In the genomic region with DNA sequence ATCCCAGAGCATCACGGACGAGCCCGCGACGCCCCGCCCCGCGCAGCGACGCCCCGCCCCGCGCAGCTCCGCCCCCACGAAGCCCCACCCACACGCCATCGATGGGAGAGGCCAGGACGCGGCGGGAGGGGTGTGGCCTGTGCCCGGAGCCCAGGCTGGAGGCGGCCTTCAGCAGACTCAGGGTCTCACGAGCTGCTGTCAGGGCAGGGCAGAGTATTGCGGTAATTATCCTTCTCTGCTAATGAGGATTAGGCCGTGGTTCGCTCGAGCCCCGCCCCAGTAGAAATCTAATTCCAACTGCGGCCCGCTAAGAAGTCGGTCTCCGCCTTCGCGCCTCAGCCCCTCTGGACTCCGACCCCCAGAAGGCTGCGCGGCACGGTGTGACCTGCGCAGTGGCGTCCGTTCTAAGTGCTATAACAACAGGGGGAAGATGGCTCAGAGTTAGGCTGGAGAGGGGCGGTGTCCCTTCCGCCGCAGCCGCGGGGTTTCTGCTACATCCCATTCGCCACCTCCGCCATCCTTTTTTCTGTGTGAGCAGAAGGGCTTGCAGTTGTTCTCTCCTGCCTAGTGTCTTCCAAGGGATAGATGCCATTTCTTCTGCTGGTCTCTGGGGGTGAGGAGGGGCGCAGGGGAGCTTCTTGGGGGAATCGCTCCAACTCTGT, we compare ENCODE assay signal across 1 cellular context.
TF ChIP-seq lines count a peak whose summit lies in the region.

No MANE protein-coding gene starts in this region.

TF ChIP-seq in H1, 55 proteins besides CTCF, POLR2A, EP300 and RAD21:
- TF ChIP-seq MAFK (IDR thresholded peaks at IDR 0.05; ENCODE audit: low read depth, low read length) = no peak
- TF ChIP-seq CHD1 (IDR thresholded peaks at IDR 0.05; ENCODE audit: low read depth, low read length) = no peak
- TF ChIP-seq, protein P1, sequence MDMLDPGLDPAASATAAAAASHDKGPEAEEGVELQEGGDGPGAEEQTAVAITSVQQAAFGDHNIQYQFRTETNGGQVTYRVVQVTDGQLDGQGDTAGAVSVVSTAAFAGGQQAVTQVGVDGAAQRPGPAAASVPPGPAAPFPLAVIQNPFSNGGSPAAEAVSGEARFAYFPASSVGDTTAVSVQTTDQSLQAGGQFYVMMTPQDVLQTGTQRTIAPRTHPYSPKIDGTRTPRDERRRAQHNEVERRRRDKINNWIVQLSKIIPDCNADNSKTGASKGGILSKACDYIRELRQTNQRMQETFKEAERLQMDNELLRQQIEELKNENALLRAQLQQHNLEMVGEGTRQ (IDR thresholded peaks at IDR 0.05; ENCODE audit: low read length) = no peak
- no peak for TF ChIP-seq JUN (IDR thresholded peaks at IDR 0.05; ENCODE audit: low read depth, low read length)
- TF ChIP-seq SAP30 (IDR thresholded peaks at IDR 0.05; ENCODE audit: insufficient read depth, insufficient replicate concordance, low read length) = no peak
- TF ChIP-seq SRF (IDR thresholded peaks at IDR 0.05; ENCODE audit: low read depth, low read length) = no peak
- TF ChIP-seq CHD2 (IDR thresholded peaks at IDR 0.05; ENCODE audit: low read length) = no peak
- TF ChIP-seq EGR1 (IDR thresholded peaks at IDR 0.05; ENCODE audit: borderline replicate concordance, low read depth, low read length) = no peak; the same call in 1 of the 2 replicates
- no peak for TF ChIP-seq KDM5A (IDR thresholded peaks at IDR 0.05; ENCODE audit: low read length)
- no peak for TF ChIP-seq CBX5 (IDR thresholded peaks at IDR 0.05; ENCODE audit: low read depth, low read length)
- no peak for TF ChIP-seq TAF7 (optimal IDR thresholded peaks at IDR 0.05; ENCODE audit: borderline replicate concordance, low read depth, low read length)
- TF ChIP-seq FOSL1 (IDR thresholded peaks at IDR 0.05; ENCODE audit: insufficient read depth, low read depth, low read length) = no peak
- peak; percentile 81 for TF ChIP-seq TBP (IDR thresholded peaks at IDR 0.05; ENCODE audit: low read depth, low read length)
- no peak; a peak in 1 of 4 replicates for TF ChIP-seq HDAC2 (IDR thresholded peaks at IDR 0.05; ENCODE audit: borderline replicate concordance in 1 of 2, low read depth in 2 of 2, low read length in 2 of 2)
- TF ChIP-seq, protein P2, sequence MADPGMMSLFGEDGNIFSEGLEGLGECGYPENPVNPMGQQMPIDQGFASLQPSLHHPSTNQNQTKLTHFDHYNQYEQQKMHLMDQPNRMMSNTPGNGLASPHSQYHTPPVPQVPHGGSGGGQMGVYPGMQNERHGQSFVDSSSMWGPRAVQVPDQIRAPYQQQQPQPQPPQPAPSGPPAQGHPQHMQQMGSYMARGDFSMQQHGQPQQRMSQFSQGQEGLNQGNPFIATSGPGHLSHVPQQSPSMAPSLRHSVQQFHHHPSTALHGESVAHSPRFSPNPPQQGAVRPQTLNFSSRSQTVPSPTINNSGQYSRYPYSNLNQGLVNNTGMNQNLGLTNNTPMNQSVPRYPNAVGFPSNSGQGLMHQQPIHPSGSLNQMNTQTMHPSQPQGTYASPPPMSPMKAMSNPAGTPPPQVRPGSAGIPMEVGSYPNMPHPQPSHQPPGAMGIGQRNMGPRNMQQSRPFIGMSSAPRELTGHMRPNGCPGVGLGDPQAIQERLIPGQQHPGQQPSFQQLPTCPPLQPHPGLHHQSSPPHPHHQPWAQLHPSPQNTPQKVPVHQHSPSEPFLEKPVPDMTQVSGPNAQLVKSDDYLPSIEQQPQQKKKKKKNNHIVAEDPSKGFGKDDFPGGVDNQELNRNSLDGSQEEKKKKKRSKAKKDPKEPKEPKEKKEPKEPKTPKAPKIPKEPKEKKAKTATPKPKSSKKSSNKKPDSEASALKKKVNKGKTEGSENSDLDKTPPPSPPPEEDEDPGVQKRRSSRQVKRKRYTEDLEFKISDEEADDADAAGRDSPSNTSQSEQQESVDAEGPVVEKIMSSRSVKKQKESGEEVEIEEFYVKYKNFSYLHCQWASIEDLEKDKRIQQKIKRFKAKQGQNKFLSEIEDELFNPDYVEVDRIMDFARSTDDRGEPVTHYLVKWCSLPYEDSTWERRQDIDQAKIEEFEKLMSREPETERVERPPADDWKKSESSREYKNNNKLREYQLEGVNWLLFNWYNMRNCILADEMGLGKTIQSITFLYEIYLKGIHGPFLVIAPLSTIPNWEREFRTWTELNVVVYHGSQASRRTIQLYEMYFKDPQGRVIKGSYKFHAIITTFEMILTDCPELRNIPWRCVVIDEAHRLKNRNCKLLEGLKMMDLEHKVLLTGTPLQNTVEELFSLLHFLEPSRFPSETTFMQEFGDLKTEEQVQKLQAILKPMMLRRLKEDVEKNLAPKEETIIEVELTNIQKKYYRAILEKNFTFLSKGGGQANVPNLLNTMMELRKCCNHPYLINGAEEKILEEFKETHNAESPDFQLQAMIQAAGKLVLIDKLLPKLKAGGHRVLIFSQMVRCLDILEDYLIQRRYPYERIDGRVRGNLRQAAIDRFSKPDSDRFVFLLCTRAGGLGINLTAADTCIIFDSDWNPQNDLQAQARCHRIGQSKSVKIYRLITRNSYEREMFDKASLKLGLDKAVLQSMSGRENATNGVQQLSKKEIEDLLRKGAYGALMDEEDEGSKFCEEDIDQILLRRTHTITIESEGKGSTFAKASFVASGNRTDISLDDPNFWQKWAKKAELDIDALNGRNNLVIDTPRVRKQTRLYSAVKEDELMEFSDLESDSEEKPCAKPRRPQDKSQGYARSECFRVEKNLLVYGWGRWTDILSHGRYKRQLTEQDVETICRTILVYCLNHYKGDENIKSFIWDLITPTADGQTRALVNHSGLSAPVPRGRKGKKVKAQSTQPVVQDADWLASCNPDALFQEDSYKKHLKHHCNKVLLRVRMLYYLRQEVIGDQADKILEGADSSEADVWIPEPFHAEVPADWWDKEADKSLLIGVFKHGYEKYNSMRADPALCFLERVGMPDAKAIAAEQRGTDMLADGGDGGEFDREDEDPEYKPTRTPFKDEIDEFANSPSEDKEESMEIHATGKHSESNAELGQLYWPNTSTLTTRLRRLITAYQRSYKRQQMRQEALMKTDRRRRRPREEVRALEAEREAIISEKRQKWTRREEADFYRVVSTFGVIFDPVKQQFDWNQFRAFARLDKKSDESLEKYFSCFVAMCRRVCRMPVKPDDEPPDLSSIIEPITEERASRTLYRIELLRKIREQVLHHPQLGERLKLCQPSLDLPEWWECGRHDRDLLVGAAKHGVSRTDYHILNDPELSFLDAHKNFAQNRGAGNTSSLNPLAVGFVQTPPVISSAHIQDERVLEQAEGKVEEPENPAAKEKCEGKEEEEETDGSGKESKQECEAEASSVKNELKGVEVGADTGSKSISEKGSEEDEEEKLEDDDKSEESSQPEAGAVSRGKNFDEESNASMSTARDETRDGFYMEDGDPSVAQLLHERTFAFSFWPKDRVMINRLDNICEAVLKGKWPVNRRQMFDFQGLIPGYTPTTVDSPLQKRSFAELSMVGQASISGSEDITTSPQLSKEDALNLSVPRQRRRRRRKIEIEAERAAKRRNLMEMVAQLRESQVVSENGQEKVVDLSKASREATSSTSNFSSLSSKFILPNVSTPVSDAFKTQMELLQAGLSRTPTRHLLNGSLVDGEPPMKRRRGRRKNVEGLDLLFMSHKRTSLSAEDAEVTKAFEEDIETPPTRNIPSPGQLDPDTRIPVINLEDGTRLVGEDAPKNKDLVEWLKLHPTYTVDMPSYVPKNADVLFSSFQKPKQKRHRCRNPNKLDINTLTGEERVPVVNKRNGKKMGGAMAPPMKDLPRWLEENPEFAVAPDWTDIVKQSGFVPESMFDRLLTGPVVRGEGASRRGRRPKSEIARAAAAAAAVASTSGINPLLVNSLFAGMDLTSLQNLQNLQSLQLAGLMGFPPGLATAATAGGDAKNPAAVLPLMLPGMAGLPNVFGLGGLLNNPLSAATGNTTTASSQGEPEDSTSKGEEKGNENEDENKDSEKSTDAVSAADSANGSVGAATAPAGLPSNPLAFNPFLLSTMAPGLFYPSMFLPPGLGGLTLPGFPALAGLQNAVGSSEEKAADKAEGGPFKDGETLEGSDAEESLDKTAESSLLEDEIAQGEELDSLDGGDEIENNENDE (IDR thresholded peaks at IDR 0.05; ENCODE audit: insufficient replicate concordance, low read length) = no peak
- TF ChIP-seq EZH2 (IDR thresholded peaks at IDR 0.05; ENCODE audit: low read depth, low read length, severe bottlenecking) = no peak
- TF ChIP-seq ASH2L (IDR thresholded peaks at IDR 0.05; ENCODE audit: low read length) = peak; percentile 10
- no peak for TF ChIP-seq SP2 (IDR thresholded peaks at IDR 0.05; ENCODE audit: low read length)
- TF ChIP-seq GTF2F1 (IDR thresholded peaks at IDR 0.05; ENCODE audit: borderline replicate concordance, low read depth, low read length) = no peak
- no peak for TF ChIP-seq RNF2 (IDR thresholded peaks at IDR 0.05; ENCODE audit: borderline replicate concordance, low read depth, low read length, missing control alignments, poor library complexity, severe bottlenecking)
- TF ChIP-seq NRF1 (IDR thresholded peaks at IDR 0.05; ENCODE audit: low read depth, low read length) = peak; percentile 73
- TF ChIP-seq BACH1 (IDR thresholded peaks at IDR 0.05; ENCODE audit: low read length) = no peak
- no peak for TF ChIP-seq JUND (IDR thresholded peaks at IDR 0.05; ENCODE audit: low read length)
- TF ChIP-seq NANOG (IDR thresholded peaks at IDR 0.05; ENCODE audit: insufficient read depth, low read depth, low read length, poor library complexity, severe bottlenecking) = no peak
- peak; percentile 68 for TF ChIP-seq TAF1 (IDR thresholded peaks at IDR 0.05; ENCODE audit: low read depth, low read length)
- TF ChIP-seq, protein P3, sequence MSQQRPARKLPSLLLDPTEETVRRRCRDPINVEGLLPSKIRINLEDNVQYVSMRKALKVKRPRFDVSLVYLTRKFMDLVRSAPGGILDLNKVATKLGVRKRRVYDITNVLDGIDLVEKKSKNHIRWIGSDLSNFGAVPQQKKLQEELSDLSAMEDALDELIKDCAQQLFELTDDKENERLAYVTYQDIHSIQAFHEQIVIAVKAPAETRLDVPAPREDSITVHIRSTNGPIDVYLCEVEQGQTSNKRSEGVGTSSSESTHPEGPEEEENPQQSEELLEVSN (IDR thresholded peaks at IDR 0.05) = no peak
- TF ChIP-seq POLR2AphosphoS5 (IDR thresholded peaks at IDR 0.05; ENCODE audit: low read depth, low read length) = 0 out of 2 replicates have a peak, but pooled peaks have one; percentile 58
- TF ChIP-seq CEBPB (IDR thresholded peaks at IDR 0.05; ENCODE audit: low read depth, low read length) = no peak
- peak; percentile 53; the same call in 1 of the 2 replicates for TF ChIP-seq RBBP5 (IDR thresholded peaks at IDR 0.05; ENCODE audit: borderline replicate concordance, low read depth, low read length)
- TF ChIP-seq ZNF274 (IDR thresholded peaks at IDR 0.05; ENCODE audit: borderline replicate concordance, extremely low read depth, low read length) = no peak
- TF ChIP-seq CBX8 (IDR thresholded peaks at IDR 0.05; ENCODE audit: borderline replicate concordance, low read depth, low read length) = no peak
- TF ChIP-seq, protein P4, sequence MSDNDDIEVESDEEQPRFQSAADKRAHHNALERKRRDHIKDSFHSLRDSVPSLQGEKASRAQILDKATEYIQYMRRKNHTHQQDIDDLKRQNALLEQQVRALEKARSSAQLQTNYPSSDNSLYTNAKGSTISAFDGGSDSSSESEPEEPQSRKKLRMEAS (IDR thresholded peaks at IDR 0.05) = peak; percentile 20; the same call in 1 of the 2 replicates
- TF ChIP-seq, protein P5, sequence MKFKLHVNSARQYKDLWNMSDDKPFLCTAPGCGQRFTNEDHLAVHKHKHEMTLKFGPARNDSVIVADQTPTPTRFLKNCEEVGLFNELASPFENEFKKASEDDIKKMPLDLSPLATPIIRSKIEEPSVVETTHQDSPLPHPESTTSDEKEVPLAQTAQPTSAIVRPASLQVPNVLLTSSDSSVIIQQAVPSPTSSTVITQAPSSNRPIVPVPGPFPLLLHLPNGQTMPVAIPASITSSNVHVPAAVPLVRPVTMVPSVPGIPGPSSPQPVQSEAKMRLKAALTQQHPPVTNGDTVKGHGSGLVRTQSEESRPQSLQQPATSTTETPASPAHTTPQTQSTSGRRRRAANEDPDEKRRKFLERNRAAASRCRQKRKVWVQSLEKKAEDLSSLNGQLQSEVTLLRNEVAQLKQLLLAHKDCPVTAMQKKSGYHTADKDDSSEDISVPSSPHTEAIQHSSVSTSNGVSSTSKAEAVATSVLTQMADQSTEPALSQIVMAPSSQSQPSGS (IDR thresholded peaks at IDR 0.05; ENCODE audit: low read length) = no peak
- no peak for TF ChIP-seq SP4 (IDR thresholded peaks at IDR 0.05; ENCODE audit: low read length)
- TF ChIP-seq SIN3A (conservative IDR thresholded peaks at IDR 0.05 in 1 of 2, IDR thresholded peaks at IDR 0.05 in 1 of 2; ENCODE audit: low read depth in 1 of 2, low read length in 2 of 2) = no peak; a peak in 1 of 4 replicates
- no peak for TF ChIP-seq BRCA1 (IDR thresholded peaks at IDR 0.05; ENCODE audit: low read depth, low read length)
- peak; percentile 40 for TF ChIP-seq CREB1 (IDR thresholded peaks at IDR 0.05)
- TF ChIP-seq YY1 (IDR thresholded peaks at IDR 0.05; ENCODE audit: low read depth, low read length) = peak; percentile 75; the same call in 1 of the 2 replicates
- TF ChIP-seq, protein P6, sequence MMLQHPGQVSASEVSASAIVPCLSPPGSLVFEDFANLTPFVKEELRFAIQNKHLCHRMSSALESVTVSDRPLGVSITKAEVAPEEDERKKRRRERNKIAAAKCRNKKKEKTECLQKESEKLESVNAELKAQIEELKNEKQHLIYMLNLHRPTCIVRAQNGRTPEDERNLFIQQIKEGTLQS (IDR thresholded peaks at IDR 0.05; ENCODE audit: insufficient read depth, low read depth, low read length) = no peak
- TF ChIP-seq GABPA (IDR thresholded peaks at IDR 0.05; ENCODE audit: borderline replicate concordance, insufficient read depth, low read length) = no peak
- no peak for TF ChIP-seq BCL11A (IDR thresholded peaks at IDR 0.05; ENCODE audit: low read depth in 2 of 2, low read length in 2 of 2)
- TF ChIP-seq KDM4A (IDR thresholded peaks at IDR 0.05; ENCODE audit: low read depth, low read length, severe bottlenecking) = peak; percentile 72
- TF ChIP-seq TCF12 (IDR thresholded peaks at IDR 0.05; ENCODE audit: low read depth, low read length) = no peak
- TF ChIP-seq CTBP2 (IDR thresholded peaks at IDR 0.05; ENCODE audit: borderline replicate concordance, insufficient read depth, insufficient read length, low read length) = no peak
- 0 out of 2 replicates have a peak, but pooled peaks have one; percentile 62 for TF ChIP-seq PHF8 (conservative IDR thresholded peaks at IDR 0.05; ENCODE audit: low read depth, low read length)
- peak; percentile 28; the same call in 1 of the 2 replicates for TF ChIP-seq SIX5 (IDR thresholded peaks at IDR 0.05; ENCODE audit: low read depth, low read length)
- no peak for TF ChIP-seq TEAD4 (IDR thresholded peaks at IDR 0.05; ENCODE audit: low read depth, low read length)
- TF ChIP-seq SP1 (IDR thresholded peaks at IDR 0.05; ENCODE audit: low read depth, low read length) = no peak
- TF ChIP-seq KDM1A (IDR thresholded peaks at IDR 0.05; ENCODE audit: borderline replicate concordance, low read length) = no peak
- TF ChIP-seq SIRT6 (IDR thresholded peaks at IDR 0.05; ENCODE audit: low read length) = no peak
- TF ChIP-seq SUZ12 (IDR thresholded peaks at IDR 0.05; ENCODE audit: low read length) = no peak
- no peak for TF ChIP-seq POU5F1 (IDR thresholded peaks at IDR 0.05; ENCODE audit: low read depth, low read length)
- TF ChIP-seq RFX5 (IDR thresholded peaks at IDR 0.05; ENCODE audit: borderline replicate concordance, low read depth, low read length) = no peak
- TF ChIP-seq RXRA (IDR thresholded peaks at IDR 0.05; ENCODE audit: insufficient read depth, low read depth, low read length) = no peak
- TF ChIP-seq HDAC6 (IDR thresholded peaks at IDR 0.05; ENCODE audit: low read depth, low read length) = no peak
